Comparison of ENCODE assay signal across 27 cellular contexts in genomic region chr15:43153269-43153668, GRCh38.
"Had no signal": no experiment of that assay in that cellular context is flagged by ENCODE, and none has a peak within 500 bp of the region (broad histone marks: within the 10 kb centered on the region; RNA-seq: fewer than 3 reads in every experiment).

No MANE protein-coding gene starts in this region.

- H3K4me3 Mint-ChIP-seq: activated CD8-positive, alpha-beta T cell treated with anti-CD3 and anti-CD28 coated beads for 36 hours; stimulated activated effector memory CD8-positive, alpha-beta T cell treated with anti-CD3 and anti-CD28 coated beads, Interleukin-12 subunit alpha, Interleukin-12 subunit beta, amount 100 ng/mL, for 72 hours; stimulated activated naive CD8-positive, alpha-beta T cell treated with anti-CD3 and anti-CD28 coated beads, Interleukin-15, Interleukin-2, amounts not matched to agents 100 ng/mL and 50 ng/mL, for 24 hours; T-cell had no signal

- H3K27ac Mint-ChIP-seq: activated CD8-positive, alpha-beta T cell treated with anti-CD3 and anti-CD28 coated beads for 36 hours; activated naive CD4-positive, alpha-beta T cell treated with anti-CD3 and anti-CD28 coated beads, Interleukin-2, amount 50 U/mL, for 72 hours; naive thymus-derived CD4-positive, alpha-beta T cell; stimulated activated effector memory CD8-positive, alpha-beta T cell treated with anti-CD3 and anti-CD28 coated beads, Interleukin-12 subunit alpha, Interleukin-12 subunit beta, amount 100 ng/mL, for 72 hours; stimulated activated naive CD8-positive, alpha-beta T cell treated with anti-CD3 and anti-CD28 coated beads, Interleukin-15, Interleukin-2, amounts not matched to agents 100 ng/mL and 50 ng/mL, for 24 hours; T-cell had no signal

- DNase-seq: activated CD4-positive, alpha-beta T cell treated with anti-CD3 and anti-CD28 coated beads for 48 hours; activated CD8-positive, alpha-beta T cell treated with anti-CD3 and anti-CD28 coated beads for 36 hours; activated T-cell treated with anti-CD3 and anti-CD28 coated beads for 4 hours; adrenal gland; aorta; body of pancreas; colonic mucosa; effector CD8-positive, alpha-beta T cell; hippocampal formation; kidney; left colon; mammary epithelial cell; midbrain; naive thymus-derived CD4-positive, alpha-beta T cell; pancreas; psoas muscle; sigmoid colon; small intestine; stimulated activated CD4-positive, alpha-beta T cell treated with anti-CD3 and anti-CD28 coated beads, Interleukin-4, amount 100 ng/mL, for 24 hours; T-cell; trophoblast cell had no signal

- H3K9me3 Mint-ChIP-seq: activated CD8-positive, alpha-beta T cell treated with anti-CD3 and anti-CD28 coated beads for 36 hours; activated naive CD4-positive, alpha-beta T cell treated with anti-CD3 and anti-CD28 coated beads, Interleukin-2, amount 50 U/mL, for 72 hours; stimulated activated effector memory CD8-positive, alpha-beta T cell treated with anti-CD3 and anti-CD28 coated beads, Interleukin-12 subunit alpha, Interleukin-12 subunit beta, amount 100 ng/mL, for 72 hours; stimulated activated naive CD8-positive, alpha-beta T cell treated with anti-CD3 and anti-CD28 coated beads, Interleukin-15, Interleukin-2, amounts not matched to agents 100 ng/mL and 50 ng/mL, for 24 hours; T-cell had no signal

- FAIRE-seq: endometrium, kidney, pancreas, small intestine, urothelium cell line had no signal

- H3K27me3 Mint-ChIP-seq: activated CD8-positive, alpha-beta T cell treated with anti-CD3 and anti-CD28 coated beads for 36 hours; naive thymus-derived CD4-positive, alpha-beta T cell; stimulated activated naive CD8-positive, alpha-beta T cell treated with anti-CD3 and anti-CD28 coated beads, Interleukin-15, Interleukin-2, amounts not matched to agents 100 ng/mL and 50 ng/mL, for 24 hours; T-cell had no signal

- ATAC-seq: activated CD8-positive, alpha-beta T cell treated with anti-CD3 and anti-CD28 coated beads for 36 hours; body of pancreas; gastroesophageal sphincter; left colon; naive thymus-derived CD4-positive, alpha-beta T cell; pancreas; psoas muscle; stimulated activated effector memory CD8-positive, alpha-beta T cell treated with anti-CD3 and anti-CD28 coated beads, Interleukin-12 subunit alpha, Interleukin-12 subunit beta, amount 100 ng/mL, for 72 hours; T-cell had no signal
